ENCODE assay signal across 28 cellular contexts in genomic region chr5:25423271-25423670, GRCh38.
"Had no signal": no experiment of that assay in that cellular context is flagged by ENCODE, and none has a peak within 500 bp of the region (broad histone marks: within the 10 kb centered on the region; RNA-seq: fewer than 3 reads in every experiment).

No MANE protein-coding gene starts in this region.

- DNase-seq: stimulated activated CD4-positive, alpha-beta T cell treated with anti-CD3 and anti-CD28 coated beads, Interleukin-2, amount 100 ng/mL, for 48 hours; stimulated activated CD4-positive, alpha-beta T cell treated with anti-CD3 and anti-CD28 coated beads, Interleukin-4, amount 100 ng/mL, for 1 hour; stimulated activated CD4-positive, alpha-beta T cell treated with anti-CD3 and anti-CD28 coated beads, Interleukin-4, amount 100 ng/mL, for 24 hours; stimulated activated CD4-positive, alpha-beta T cell treated with anti-CD3 and anti-CD28 coated beads, Interleukin-4, amount 100 ng/mL, for 4 hours; stimulated activated naive B cell treated with anti-CD40 and anti-IgM and Interleukin-4, amounts not matched to agents 10 μg/mL and 1 μg/mL and 100 μg/mL, for 72 hours; stimulated activated naive CD4-positive, alpha-beta T cell; stimulated activated naive CD4-positive, alpha-beta T cell treated with Interleukin-2 at 50 U/mL for 16 hours; stimulated activated naive CD8-positive, alpha-beta T cell treated with anti-CD3 and anti-CD28 coated beads, Interleukin-15, amount 100 ng/mL, for 72 hours; stimulated activated naive CD8-positive, alpha-beta T cell treated with anti-CD3 and anti-CD28 coated beads, Interleukin-15, Interleukin-2, amounts not matched to agents 100 U/mL and 50 U/mL, for 24 hours; stomach; substantia nigra; testis; thyroid gland; tibial artery; transverse colon; trophoblast cell; upper lobe of left lung; upper lobe of right lung; uterus had no signal

- H3K9me3 ChIP-seq: stomach, suprapubic skin, testis, thoracic aorta, thyroid gland, tibial artery, tibial nerve, upper lobe of left lung, upper lobe of right lung, uterus, vagina had no signal

- H3K27me3 Mint-ChIP-seq: stimulated activated memory B cell treated with anti-CD40 and anti-IgM and Interleukin-4, amounts not matched to agents 10 μg/mL and 1 μg/mL and 100 μg/mL, for 72 hours; stimulated activated naive B cell treated with anti-CD40 and anti-IgM and Interleukin-4, amounts not matched to agents 10 μg/mL and 1 μg/mL and 100 μg/mL, for 72 hours; stimulated activated naive CD8-positive, alpha-beta T cell treated with anti-CD3 and anti-CD28 coated beads, Interleukin-15, amount 100 ng/mL, for 72 hours; stimulated activated naive CD8-positive, alpha-beta T cell treated with anti-CD3 and anti-CD28 coated beads, Interleukin-15, Interleukin-2, amounts not matched to agents 100 ng/mL and 50 ng/mL, for 24 hours; type B pancreatic cell had no signal

- H3K27ac Mint-ChIP-seq: stimulated activated effector memory CD8-positive, alpha-beta T cell treated with anti-CD3 and anti-CD28 coated beads, Interleukin-12 subunit alpha, Interleukin-12 subunit beta, amount 100 ng/mL, for 72 hours; stimulated activated memory B cell treated with anti-CD40 and anti-IgM and Interleukin-4, amounts not matched to agents 10 μg/mL and 1 μg/mL and 100 μg/mL, for 72 hours; stimulated activated naive B cell treated with anti-CD40 and anti-IgM and Interleukin-4, amounts not matched to agents 10 μg/mL and 1 μg/mL and 100 μg/mL, for 72 hours; stimulated activated naive CD8-positive, alpha-beta T cell treated with anti-CD3 and anti-CD28 coated beads, Interleukin-15, amount 100 ng/mL, for 72 hours; stimulated activated naive CD8-positive, alpha-beta T cell treated with anti-CD3 and anti-CD28 coated beads, Interleukin-15, Interleukin-2, amounts not matched to agents 100 ng/mL and 50 ng/mL, for 24 hours; type B pancreatic cell had no signal

- H3K4me1 Mint-ChIP-seq: stimulated activated effector memory CD8-positive, alpha-beta T cell treated with anti-CD3 and anti-CD28 coated beads, Interleukin-12 subunit alpha, Interleukin-12 subunit beta, amount 100 ng/mL, for 72 hours; stimulated activated memory B cell treated with anti-CD40 and anti-IgM and Interleukin-4, amounts not matched to agents 10 μg/mL and 1 μg/mL and 100 μg/mL, for 72 hours; stimulated activated naive B cell treated with anti-CD40 and anti-IgM and Interleukin-4, amounts not matched to agents 10 μg/mL and 1 μg/mL and 100 μg/mL, for 72 hours; stimulated activated naive CD8-positive, alpha-beta T cell treated with anti-CD3 and anti-CD28 coated beads, Interleukin-15, amount 100 ng/mL, for 72 hours had no signal

- H3K36me3 ChIP-seq: stomach, suprapubic skin, thoracic aorta, thyroid gland, tibial artery, tibial nerve, transverse colon, upper lobe of left lung, upper lobe of right lung, uterus, vagina had no signal

- H3K9me3 Mint-ChIP-seq: stimulated activated memory B cell treated with anti-CD40 and anti-IgM and Interleukin-4, amounts not matched to agents 10 μg/mL and 1 μg/mL and 100 μg/mL, for 72 hours; stimulated activated naive B cell treated with anti-CD40 and anti-IgM and Interleukin-4, amounts not matched to agents 10 μg/mL and 1 μg/mL and 100 μg/mL, for 72 hours; type B pancreatic cell had no signal

- ATAC-seq: stimulated activated effector memory CD8-positive, alpha-beta T cell treated with anti-CD3 and anti-CD28 coated beads, Interleukin-12 subunit alpha, Interleukin-12 subunit beta, amount 100 ng/mL, for 72 hours; stimulated activated memory B cell treated with anti-CD40 and anti-IgM and Interleukin-4, amounts not matched to agents 10 μg/mL and 1 μg/mL and 100 μg/mL, for 72 hours; stimulated activated naive B cell treated with anti-CD40 and anti-IgM and Interleukin-4, amounts not matched to agents 10 μg/mL and 1 μg/mL and 100 μg/mL, for 72 hours; stimulated activated naive CD8-positive, alpha-beta T cell treated with anti-CD3 and anti-CD28 coated beads, Interleukin-15, amount 100 ng/mL, for 72 hours; stimulated activated naive CD8-positive, alpha-beta T cell treated with anti-CD3 and anti-CD28 coated beads, Interleukin-15, Interleukin-2, amounts not matched to agents 100 U/mL and 50 U/mL, for 24 hours; upper lobe of right lung had no signal

- H3K4me3 ChIP-seq: stomach, suprapubic skin, testis, thoracic aorta, thyroid gland, tibial artery, tibial nerve, transverse colon, upper lobe of left lung, upper lobe of right lung, uterus, vagina had no signal

- H3K27ac ChIP-seq: stomach, suprapubic skin, testis, thoracic aorta, thyroid gland, tibial artery, tibial nerve, transverse colon, upper lobe of left lung, upper lobe of right lung, uterus, vagina had no signal

- H3K4me3 Mint-ChIP-seq: stimulated activated effector memory CD8-positive, alpha-beta T cell treated with anti-CD3 and anti-CD28 coated beads, Interleukin-12 subunit alpha, Interleukin-12 subunit beta, amount 100 ng/mL, for 72 hours; stimulated activated memory B cell treated with anti-CD40 and anti-IgM and Interleukin-4, amounts not matched to agents 10 μg/mL and 1 μg/mL and 100 μg/mL, for 72 hours; stimulated activated naive B cell treated with anti-CD40 and anti-IgM and Interleukin-4, amounts not matched to agents 10 μg/mL and 1 μg/mL and 100 μg/mL, for 72 hours; stimulated activated naive CD8-positive, alpha-beta T cell treated with anti-CD3 and anti-CD28 coated beads, Interleukin-15, amount 100 ng/mL, for 72 hours; stimulated activated naive CD8-positive, alpha-beta T cell treated with anti-CD3 and anti-CD28 coated beads, Interleukin-15, Interleukin-2, amounts not matched to agents 100 ng/mL and 50 ng/mL, for 24 hours; type B pancreatic cell had no signal

- H3K4me1 ChIP-seq: stomach, suprapubic skin, testis, thyroid gland, tibial artery, tibial nerve, transverse colon, upper lobe of left lung, upper lobe of right lung, uterus, vagina had no signal

- FAIRE-seq: urothelium cell line had no signal

- H3K27me3 ChIP-seq: stomach, suprapubic skin, testis, thyroid gland, tibial artery, tibial nerve, transverse colon, upper lobe of left lung, upper lobe of right lung, uterus, vagina had no signal

- H3K36me3 Mint-ChIP-seq: stimulated activated effector memory CD8-positive, alpha-beta T cell treated with anti-CD3 and anti-CD28 coated beads, Interleukin-12 subunit alpha, Interleukin-12 subunit beta, amount 100 ng/mL, for 72 hours; stimulated activated memory B cell treated with anti-CD40 and anti-IgM and Interleukin-4, amounts not matched to agents 10 μg/mL and 1 μg/mL and 100 μg/mL, for 72 hours; stimulated activated naive B cell treated with anti-CD40 and anti-IgM and Interleukin-4, amounts not matched to agents 10 μg/mL and 1 μg/mL and 100 μg/mL, for 72 hours; type B pancreatic cell had no signal
